13 cellular contexts compared by ENCODE assay signal in genomic region chr10:113096111-113097045, GRCh38.
A peak's percentile ranks its signal among the peaks of the same experiment; 100 is the strongest.
DNase-seq lines count a peak whose midpoint lies in the region; ATAC-seq and FAIRE-seq lines count a peak whose summit lies in the region.
"Had no signal": no experiment of that assay in that cellular context is flagged by ENCODE, and none has a peak within 500 bp of the region (broad histone marks: within the 10 kb centered on the region; RNA-seq: fewer than 3 reads in every experiment).

No MANE protein-coding gene starts in this region.

- 71% methylated on average over 13 of the region's 13 CpGs for WGBS in right cardiac atrium

- peak overlapping the region; percentile 9 for H3K27ac ChIP-seq in right cardiac atrium (ENCODE audit: low read length)
- peak overlapping the region; percentile 77 for H3K27ac ChIP-seq in stomach smooth muscle (ENCODE audit: low read length)

- H3K4me1 ChIP-seq in right cardiac atrium (ENCODE audit: control insufficient read depth, insufficient read depth, low read length) (peaks cover 9% of the 10 kb centered on the region), stomach smooth muscle (ENCODE audit: control insufficient read depth, insufficient read depth, low read length) (peaks cover 44% of the 10 kb centered on the region)

- H3K4me3 ChIP-seq in right cardiac atrium (ENCODE audit: low read length) (no peak overlapping the region), stomach smooth muscle (ENCODE audit: low read length in 2 of 2) (peak overlapping the region; percentile 34 to 52)

- intact Hi-C loops in right cardiac atrium (cut with DNase I) = no loop called here

- ATAC-seq in right cardiac atrium = peak; percentile 76 to 84
- ATAC-seq: activated naive CD4-positive, alpha-beta T cell treated with anti-CD3 and anti-CD28 coated beads, Interleukin-2, amount 50 U/mL, for 72 hours; T-helper 17 cell had no signal

- FAIRE-seq in HTR-8/SVneo (lab: Jason Lieb, UNC) = no peak

- H3K27me3 ChIP-seq in right cardiac atrium (ENCODE audit: control insufficient read depth, insufficient read depth) (no peaks in the 10 kb centered on the region), stomach smooth muscle (ENCODE audit: control insufficient read depth in 1 of 2, insufficient read depth in 2 of 2, low read length in 2 of 2) (no peaks in the 10 kb centered on the region)

- no peaks in the 10 kb centered on the region for H3K9me3 ChIP-seq in right cardiac atrium (ENCODE audit: control insufficient read depth, low read length)
- no peaks in the 10 kb centered on the region for H3K9me3 ChIP-seq in stomach smooth muscle (ENCODE audit: control insufficient read depth in 2 of 2, low read length in 2 of 2)

- H3K9ac ChIP-seq in stomach smooth muscle (ENCODE audit: low read length in 2 of 2) = peak overlapping the region; percentile 57 to 62

- peaks cover 0 to 5% of the 10 kb centered on the region in 2 donors for H3K36me3 ChIP-seq in stomach smooth muscle (ENCODE audit: control insufficient read depth in 2 of 2, insufficient read depth in 2 of 2, low read length in 2 of 2)

- DNase-seq in GM03348 (ENCODE audit: low spot score) (peak; percentile 11), cerebellar cortex (ENCODE audit: low spot score) (peak; percentile 11), right cardiac atrium (peak in 2 of 3 donors; percentile 40 to 63), epidermal melanocyte (ENCODE audit: insufficient read length, low spot score) (no peak), LoVo (ENCODE audit: low spot score) (no peak), RKO (ENCODE audit: low spot score) (no peak), HTR-8/SVneo (ENCODE audit: insufficient read length, low spot score) (no peak)
- DNase-seq: activated CD4-positive, alpha-beta T cell treated with anti-CD3 and anti-CD28 coated beads, Interleukin-2, amount 50 U/mL, for 48 hours; COR-L47; NCI-H1436 treated with DMSO at 0.1 percent for 48 hours; T-helper 17 cell had no signal

Comparison
In these comparisons a context has a peak if more than half of its experiments do, and no peak if none do; other contexts are left out.
1. DNase-seq: peak in GM03348 (single experiment), cerebellar cortex (single experiment) and right cardiac atrium (2 of 3); none in epidermal melanocyte (single experiment), LoVo (single experiment), RKO (single experiment) and HTR-8/SVneo (single experiment).